ENCODE assay signal across 8 cellular contexts in genomic region chr6:151392429-151392828, GRCh38. TPM values are rescaled to one million over a fixed set of nuclear protein-coding genes. Genes with fewer than 3 reads are reported as not detected.
DNase-seq lines count a peak whose midpoint lies in the region; ATAC-seq and TF ChIP-seq lines count a peak whose summit lies in the region.

No MANE protein-coding gene starts in this region.

- peaks cover 15% of the 10 kb centered on the region for H3K36me3 ChIP-seq in BE2C

- no peak for ATAC-seq in naive thymus-derived CD8-positive, alpha-beta T cell
- ATAC-seq in HG02852 (IDR thresholded peaks at IDR 0.05; ENCODE audit: unreplicated experiment), result no peak

- H3K4me3 ChIP-seq in BE2C (ENCODE audit: low read depth, low read length) (peak overlapping the region; percentile 89), LNCaP clone FGC (ENCODE audit: low read depth, low read length) (peak overlapping the region; percentile 80), coronary artery (peak overlapping the region; percentile 99)

- peak overlapping the region; percentile 86 to 99 (median 96) for H3K4me3 Mint-ChIP-seq in naive thymus-derived CD8-positive, alpha-beta T cell

- no peaks in the 10 kb centered on the region for H3K27me3 ChIP-seq in BE2C

- peak overlapping the region in 1 of 2 donors; percentile 100 for H3K27ac ChIP-seq in coronary artery

- peak overlapping the region; percentile 93 to 99 (median 98) for H3K27ac Mint-ChIP-seq in naive thymus-derived CD8-positive, alpha-beta T cell

- H3K4me1 Mint-ChIP-seq in naive thymus-derived CD8-positive, alpha-beta T cell, result peaks cover 29 to 73% (median 58%) of the 10 kb centered on the region in 4 donors

- H3K27me3 Mint-ChIP-seq in naive thymus-derived CD8-positive, alpha-beta T cell, result no peaks in the 10 kb centered on the region

- TF ChIP-seq CTCF in BE2C (IDR thresholded peaks at IDR 0.05; ENCODE audit: low read depth, low read length) (no peak), LNCaP clone FGC (IDR thresholded peaks at IDR 0.05; ENCODE audit: control insufficient read depth, extremely low read depth, insufficient read depth) (no peak), coronary artery (IDR thresholded peaks at IDR 0.05) (no peak)

- peaks cover 0 to 4% (median 0%) of the 10 kb centered on the region in 9 donors for H3K9me3 Mint-ChIP-seq in naive thymus-derived CD8-positive, alpha-beta T cell

- peaks cover 4% of the 10 kb centered on the region for H3K4me1 ChIP-seq in BE2C

- H3K36me3 Mint-ChIP-seq in naive thymus-derived CD8-positive, alpha-beta T cell, result peaks cover 0 to 18% (median 0%) of the 10 kb centered on the region in 3 donors

- H3K9me3 ChIP-seq in BE2C, result no peaks in the 10 kb centered on the region

- POLR2A ChIA-PET in naive thymus-derived CD8-positive, alpha-beta T cell (lab: Charles Lee), result interaction anchor here (1.0 kb wide), 1 partner anchor 21 kb away, joined by 3 read pairs; no protein-coding TSS in a partner anchor

- no peak for DNase-seq in BE2C
- DNase-seq in LNCaP clone FGC (ENCODE audit: low read depth), result no peak
- no peak for DNase-seq in coronary artery (ENCODE audit: low spot score)
- no peak for DNase-seq in naive thymus-derived CD8-positive, alpha-beta T cell
- no peak for DNase-seq in SK-N-DZ (ENCODE audit: low spot score)
- DNase-seq in activated CD8-positive, alpha-beta memory T cell treated with anti-CD3 and anti-CD28 coated beads, Interleukin-2, amount 50 U/mL, for 48 hours, result no peak
- DNase-seq in GM19240 (ENCODE audit: insufficient read length, low spot score), result no peak

RNA-seq across cellular contexts. Expression of gene ZBTB2, which starts 1.1 kb away (rescaled TPM):
- polyA plus RNA-seq in BE2C (2012; ENCODE audit: insufficient read depth, insufficient read length, low read depth), result 15.9 TPM
- 10 to 100 TPM; 32.0 to 32.4 TPM for total RNA-seq in naive thymus-derived CD8-positive, alpha-beta T cell
- 10 to 100 TPM; 12.3 to 18.8 (median 15.0) TPM for polyA plus RNA-seq in naive thymus-derived CD8-positive, alpha-beta T cell
- 8.7 and 9.6 TPM in 2 replicates for polyA plus RNA-seq in SK-N-DZ (2014; cell fraction: cytosol; rRNA removed)
- 4.3 and 4.9 TPM in 2 replicates for polyA plus RNA-seq in SK-N-DZ (2014; cell fraction: nucleus; rRNA removed)

RNA-seq across cellular contexts. Expression of gene RMND1, which starts 59.5 kb away (rescaled TPM):
- polyA plus RNA-seq in BE2C (2012; ENCODE audit: insufficient read depth, insufficient read length, low read depth), result 10.5 TPM
- 10 to 100 TPM; 16.0 to 18.3 TPM for total RNA-seq in naive thymus-derived CD8-positive, alpha-beta T cell
- 10 to 100 TPM in 2 of 3 donors, 1 to 10 TPM in 1; 7.7 to 13.9 (median 10.7) TPM for polyA plus RNA-seq in naive thymus-derived CD8-positive, alpha-beta T cell
- polyA plus RNA-seq in SK-N-DZ (2014; cell fraction: cytosol; rRNA removed), result 44.9 and 55.1 TPM in 2 replicates
- 17.2 and 17.4 TPM in 2 replicates for polyA plus RNA-seq in SK-N-DZ (2014; cell fraction: nucleus; rRNA removed)
